1 cellular context compared by ENCODE assay signal in the genomic region with DNA sequence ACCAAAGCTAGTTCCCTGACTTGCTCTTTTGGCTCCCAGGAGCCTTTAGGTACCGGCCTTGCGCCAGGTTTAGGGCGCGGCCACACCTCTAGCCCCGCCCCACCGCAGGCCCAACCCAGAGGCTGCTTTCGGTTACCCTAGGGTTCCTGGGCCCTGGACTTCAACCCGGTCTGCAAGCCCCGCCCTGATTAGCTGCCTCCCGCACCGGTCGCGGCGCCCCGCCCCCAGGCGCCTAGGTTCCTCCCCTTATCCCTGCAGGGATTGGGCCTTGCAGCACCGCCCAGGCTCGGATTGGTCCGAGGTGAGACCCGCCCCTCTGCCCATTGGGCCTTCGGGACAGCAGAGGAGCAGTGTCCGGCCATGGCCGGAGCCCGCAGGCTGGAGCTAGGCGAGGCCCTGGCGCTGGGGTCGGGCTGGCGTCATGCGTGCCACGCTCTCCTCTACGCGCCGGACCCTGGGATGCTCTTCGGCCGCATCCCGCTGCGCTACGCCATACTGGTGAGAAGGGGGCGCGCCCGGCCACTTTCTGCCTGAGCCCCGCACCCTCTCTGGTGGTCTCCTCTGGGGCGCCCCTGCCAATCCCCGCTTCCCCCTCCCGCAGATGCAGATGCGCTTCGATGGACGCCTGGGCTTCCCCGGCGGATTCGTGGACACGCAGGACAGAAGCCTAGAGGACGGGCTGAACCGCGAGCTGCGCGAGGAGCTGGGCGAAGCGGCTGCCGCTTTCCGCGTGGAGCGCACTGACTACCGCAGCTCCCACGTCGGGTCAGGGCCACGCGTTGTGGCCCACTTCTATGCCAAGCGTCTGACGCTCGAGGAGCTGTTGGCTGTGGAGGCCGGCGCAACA.
TF ChIP-seq lines count a peak whose summit lies in the region.

Gene NUDT16 (plus strand): TSS at position 330 of the 847 bp plus-strand sequence. CDS start 31 bp downstream, at position 361.

TF ChIP-seq in K562, 482 proteins besides CTCF, POLR2A, EP300 and RAD21 (continued from another document and continues in another):
- TF ChIP-seq, protein P1, sequence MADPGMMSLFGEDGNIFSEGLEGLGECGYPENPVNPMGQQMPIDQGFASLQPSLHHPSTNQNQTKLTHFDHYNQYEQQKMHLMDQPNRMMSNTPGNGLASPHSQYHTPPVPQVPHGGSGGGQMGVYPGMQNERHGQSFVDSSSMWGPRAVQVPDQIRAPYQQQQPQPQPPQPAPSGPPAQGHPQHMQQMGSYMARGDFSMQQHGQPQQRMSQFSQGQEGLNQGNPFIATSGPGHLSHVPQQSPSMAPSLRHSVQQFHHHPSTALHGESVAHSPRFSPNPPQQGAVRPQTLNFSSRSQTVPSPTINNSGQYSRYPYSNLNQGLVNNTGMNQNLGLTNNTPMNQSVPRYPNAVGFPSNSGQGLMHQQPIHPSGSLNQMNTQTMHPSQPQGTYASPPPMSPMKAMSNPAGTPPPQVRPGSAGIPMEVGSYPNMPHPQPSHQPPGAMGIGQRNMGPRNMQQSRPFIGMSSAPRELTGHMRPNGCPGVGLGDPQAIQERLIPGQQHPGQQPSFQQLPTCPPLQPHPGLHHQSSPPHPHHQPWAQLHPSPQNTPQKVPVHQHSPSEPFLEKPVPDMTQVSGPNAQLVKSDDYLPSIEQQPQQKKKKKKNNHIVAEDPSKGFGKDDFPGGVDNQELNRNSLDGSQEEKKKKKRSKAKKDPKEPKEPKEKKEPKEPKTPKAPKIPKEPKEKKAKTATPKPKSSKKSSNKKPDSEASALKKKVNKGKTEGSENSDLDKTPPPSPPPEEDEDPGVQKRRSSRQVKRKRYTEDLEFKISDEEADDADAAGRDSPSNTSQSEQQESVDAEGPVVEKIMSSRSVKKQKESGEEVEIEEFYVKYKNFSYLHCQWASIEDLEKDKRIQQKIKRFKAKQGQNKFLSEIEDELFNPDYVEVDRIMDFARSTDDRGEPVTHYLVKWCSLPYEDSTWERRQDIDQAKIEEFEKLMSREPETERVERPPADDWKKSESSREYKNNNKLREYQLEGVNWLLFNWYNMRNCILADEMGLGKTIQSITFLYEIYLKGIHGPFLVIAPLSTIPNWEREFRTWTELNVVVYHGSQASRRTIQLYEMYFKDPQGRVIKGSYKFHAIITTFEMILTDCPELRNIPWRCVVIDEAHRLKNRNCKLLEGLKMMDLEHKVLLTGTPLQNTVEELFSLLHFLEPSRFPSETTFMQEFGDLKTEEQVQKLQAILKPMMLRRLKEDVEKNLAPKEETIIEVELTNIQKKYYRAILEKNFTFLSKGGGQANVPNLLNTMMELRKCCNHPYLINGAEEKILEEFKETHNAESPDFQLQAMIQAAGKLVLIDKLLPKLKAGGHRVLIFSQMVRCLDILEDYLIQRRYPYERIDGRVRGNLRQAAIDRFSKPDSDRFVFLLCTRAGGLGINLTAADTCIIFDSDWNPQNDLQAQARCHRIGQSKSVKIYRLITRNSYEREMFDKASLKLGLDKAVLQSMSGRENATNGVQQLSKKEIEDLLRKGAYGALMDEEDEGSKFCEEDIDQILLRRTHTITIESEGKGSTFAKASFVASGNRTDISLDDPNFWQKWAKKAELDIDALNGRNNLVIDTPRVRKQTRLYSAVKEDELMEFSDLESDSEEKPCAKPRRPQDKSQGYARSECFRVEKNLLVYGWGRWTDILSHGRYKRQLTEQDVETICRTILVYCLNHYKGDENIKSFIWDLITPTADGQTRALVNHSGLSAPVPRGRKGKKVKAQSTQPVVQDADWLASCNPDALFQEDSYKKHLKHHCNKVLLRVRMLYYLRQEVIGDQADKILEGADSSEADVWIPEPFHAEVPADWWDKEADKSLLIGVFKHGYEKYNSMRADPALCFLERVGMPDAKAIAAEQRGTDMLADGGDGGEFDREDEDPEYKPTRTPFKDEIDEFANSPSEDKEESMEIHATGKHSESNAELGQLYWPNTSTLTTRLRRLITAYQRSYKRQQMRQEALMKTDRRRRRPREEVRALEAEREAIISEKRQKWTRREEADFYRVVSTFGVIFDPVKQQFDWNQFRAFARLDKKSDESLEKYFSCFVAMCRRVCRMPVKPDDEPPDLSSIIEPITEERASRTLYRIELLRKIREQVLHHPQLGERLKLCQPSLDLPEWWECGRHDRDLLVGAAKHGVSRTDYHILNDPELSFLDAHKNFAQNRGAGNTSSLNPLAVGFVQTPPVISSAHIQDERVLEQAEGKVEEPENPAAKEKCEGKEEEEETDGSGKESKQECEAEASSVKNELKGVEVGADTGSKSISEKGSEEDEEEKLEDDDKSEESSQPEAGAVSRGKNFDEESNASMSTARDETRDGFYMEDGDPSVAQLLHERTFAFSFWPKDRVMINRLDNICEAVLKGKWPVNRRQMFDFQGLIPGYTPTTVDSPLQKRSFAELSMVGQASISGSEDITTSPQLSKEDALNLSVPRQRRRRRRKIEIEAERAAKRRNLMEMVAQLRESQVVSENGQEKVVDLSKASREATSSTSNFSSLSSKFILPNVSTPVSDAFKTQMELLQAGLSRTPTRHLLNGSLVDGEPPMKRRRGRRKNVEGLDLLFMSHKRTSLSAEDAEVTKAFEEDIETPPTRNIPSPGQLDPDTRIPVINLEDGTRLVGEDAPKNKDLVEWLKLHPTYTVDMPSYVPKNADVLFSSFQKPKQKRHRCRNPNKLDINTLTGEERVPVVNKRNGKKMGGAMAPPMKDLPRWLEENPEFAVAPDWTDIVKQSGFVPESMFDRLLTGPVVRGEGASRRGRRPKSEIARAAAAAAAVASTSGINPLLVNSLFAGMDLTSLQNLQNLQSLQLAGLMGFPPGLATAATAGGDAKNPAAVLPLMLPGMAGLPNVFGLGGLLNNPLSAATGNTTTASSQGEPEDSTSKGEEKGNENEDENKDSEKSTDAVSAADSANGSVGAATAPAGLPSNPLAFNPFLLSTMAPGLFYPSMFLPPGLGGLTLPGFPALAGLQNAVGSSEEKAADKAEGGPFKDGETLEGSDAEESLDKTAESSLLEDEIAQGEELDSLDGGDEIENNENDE (IDR thresholded peaks at IDR 0.05; ENCODE audit: low read depth, low read length): no peak
- no peak for TF ChIP-seq KLF6 (CRISPR knock-in tag; IDR thresholded peaks at IDR 0.05; ENCODE audit: borderline replicate concordance)
- no peak for TF ChIP-seq ZNF592 (IDR thresholded peaks at IDR 0.05)
- no peak for TF ChIP-seq ATF4 (CRISPR knock-in tag; IDR thresholded peaks at IDR 0.05)
- peak; percentile 46; the same call in 1 of the 2 replicates for TF ChIP-seq KAT7 (CRISPR knock-in tag; IDR thresholded peaks at IDR 0.05; ENCODE audit: borderline replicate concordance)
- TF ChIP-seq FOS (IDR thresholded peaks at IDR 0.05; ENCODE audit: extremely low read depth, insufficient read length): peak; percentile 88
- TF ChIP-seq NRF1 (conservative IDR thresholded peaks at IDR 0.05 in 1 of 2, IDR thresholded peaks at IDR 0.05 in 1 of 2): peak; percentile 78 to 83
- no peak for TF ChIP-seq ZNF785 (CRISPR knock-in tag; IDR thresholded peaks at IDR 0.05)
- TF ChIP-seq HDAC1 (IDR thresholded peaks at IDR 0.05): peak in 1 of 2 experiments; percentile 54; a peak in 2 of 4 replicates
- no peak for TF ChIP-seq BHLHE40 (IDR thresholded peaks at IDR 0.05; ENCODE audit: low read length)
- no peak for TF ChIP-seq FOXK2 (conservative IDR thresholded peaks at IDR 0.05 in 1 of 2, IDR thresholded peaks at IDR 0.05 in 1 of 2; ENCODE audit: low read depth in 2 of 2)
- TF ChIP-seq STAT5A (IDR thresholded peaks at IDR 0.05; ENCODE audit: borderline replicate concordance, low read length): no peak
- TF ChIP-seq ZNF41 (CRISPR knock-in tag; conservative IDR thresholded peaks at IDR 0.05): no peak
- peak; percentile 99 for TF ChIP-seq POLR2G (IDR thresholded peaks at IDR 0.05; ENCODE audit: low read depth, low read length)
- no peak for TF ChIP-seq ZKSCAN8 (CRISPR knock-in tag; IDR thresholded peaks at IDR 0.05)
- TF ChIP-seq NR4A1 (CRISPR knock-in tag; IDR thresholded peaks at IDR 0.05): no peak
- no peak for TF ChIP-seq NR4A1 (tag; IDR thresholded peaks at IDR 0.05)
- TF ChIP-seq MYBL2 (IDR thresholded peaks at IDR 0.05; ENCODE audit: low read depth): no peak
- TF ChIP-seq MYBL2 (CRISPR knock-in tag; IDR thresholded peaks at IDR 0.05; ENCODE audit: borderline replicate concordance): no peak
- no peak for TF ChIP-seq ARID2 (IDR thresholded peaks at IDR 0.05)
- TF ChIP-seq OTX1 (CRISPR knock-in tag; IDR thresholded peaks at IDR 0.05): no peak
- TF ChIP-seq ZNF165 (CRISPR knock-in tag; IDR thresholded peaks at IDR 0.05; ENCODE audit: borderline replicate concordance): no peak
- TF ChIP-seq MTA3 (IDR thresholded peaks at IDR 0.05; ENCODE audit: borderline replicate concordance): 0 out of 2 replicates have a peak, but pooled peaks have one; percentile 48
- TF ChIP-seq STAG1 (CRISPR knock-in tag; IDR thresholded peaks at IDR 0.05; ENCODE audit: borderline replicate concordance): no peak
- no peak for TF ChIP-seq MAFF (IDR thresholded peaks at IDR 0.05; ENCODE audit: low read length)
- no peak; the same call in 1 of the 2 replicates for TF ChIP-seq CREB3L1 (IDR thresholded peaks at IDR 0.05; ENCODE audit: borderline replicate concordance, low read depth)
- peak; percentile 86 for TF ChIP-seq ASH1L (IDR thresholded peaks at IDR 0.05; ENCODE audit: borderline replicate concordance, low read depth, partially characterized antibody)
- TF ChIP-seq ZNF77 (CRISPR knock-in tag; IDR thresholded peaks at IDR 0.05): no peak
- TF ChIP-seq GTF2A2 (tag; IDR thresholded peaks at IDR 0.05): 0 out of 2 replicates have a peak, but pooled peaks have one; percentile 44
- peak; percentile 54; the same call in 1 of the 2 replicates for TF ChIP-seq HNRNPL (IDR thresholded peaks at IDR 0.05; ENCODE audit: low read depth, low read length)
- TF ChIP-seq, protein P2, sequence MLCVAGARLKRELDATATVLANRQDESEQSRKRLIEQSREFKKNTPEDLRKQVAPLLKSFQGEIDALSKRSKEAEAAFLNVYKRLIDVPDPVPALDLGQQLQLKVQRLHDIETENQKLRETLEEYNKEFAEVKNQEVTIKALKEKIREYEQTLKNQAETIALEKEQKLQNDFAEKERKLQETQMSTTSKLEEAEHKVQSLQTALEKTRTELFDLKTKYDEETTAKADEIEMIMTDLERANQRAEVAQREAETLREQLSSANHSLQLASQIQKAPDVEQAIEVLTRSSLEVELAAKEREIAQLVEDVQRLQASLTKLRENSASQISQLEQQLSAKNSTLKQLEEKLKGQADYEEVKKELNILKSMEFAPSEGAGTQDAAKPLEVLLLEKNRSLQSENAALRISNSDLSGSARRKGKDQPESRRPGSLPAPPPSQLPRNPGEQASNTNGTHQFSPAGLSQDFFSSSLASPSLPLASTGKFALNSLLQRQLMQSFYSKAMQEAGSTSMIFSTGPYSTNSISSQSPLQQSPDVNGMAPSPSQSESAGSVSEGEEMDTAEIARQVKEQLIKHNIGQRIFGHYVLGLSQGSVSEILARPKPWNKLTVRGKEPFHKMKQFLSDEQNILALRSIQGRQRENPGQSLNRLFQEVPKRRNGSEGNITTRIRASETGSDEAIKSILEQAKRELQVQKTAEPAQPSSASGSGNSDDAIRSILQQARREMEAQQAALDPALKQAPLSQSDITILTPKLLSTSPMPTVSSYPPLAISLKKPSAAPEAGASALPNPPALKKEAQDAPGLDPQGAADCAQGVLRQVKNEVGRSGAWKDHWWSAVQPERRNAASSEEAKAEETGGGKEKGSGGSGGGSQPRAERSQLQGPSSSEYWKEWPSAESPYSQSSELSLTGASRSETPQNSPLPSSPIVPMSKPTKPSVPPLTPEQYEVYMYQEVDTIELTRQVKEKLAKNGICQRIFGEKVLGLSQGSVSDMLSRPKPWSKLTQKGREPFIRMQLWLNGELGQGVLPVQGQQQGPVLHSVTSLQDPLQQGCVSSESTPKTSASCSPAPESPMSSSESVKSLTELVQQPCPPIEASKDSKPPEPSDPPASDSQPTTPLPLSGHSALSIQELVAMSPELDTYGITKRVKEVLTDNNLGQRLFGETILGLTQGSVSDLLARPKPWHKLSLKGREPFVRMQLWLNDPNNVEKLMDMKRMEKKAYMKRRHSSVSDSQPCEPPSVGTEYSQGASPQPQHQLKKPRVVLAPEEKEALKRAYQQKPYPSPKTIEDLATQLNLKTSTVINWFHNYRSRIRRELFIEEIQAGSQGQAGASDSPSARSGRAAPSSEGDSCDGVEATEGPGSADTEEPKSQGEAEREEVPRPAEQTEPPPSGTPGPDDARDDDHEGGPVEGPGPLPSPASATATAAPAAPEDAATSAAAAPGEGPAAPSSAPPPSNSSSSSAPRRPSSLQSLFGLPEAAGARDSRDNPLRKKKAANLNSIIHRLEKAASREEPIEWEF (CRISPR knock-in tag; IDR thresholded peaks at IDR 0.05): no peak
